10 cellular contexts compared by ENCODE assay signal in genomic region chr16:31879937-31880321, GRCh38. TPM values are rescaled to one million over a fixed set of nuclear protein-coding genes. Genes with fewer than 3 reads are reported as not detected.
DNase-seq lines count a peak whose midpoint lies in the region; ATAC-seq, FAIRE-seq and TF ChIP-seq lines count a peak whose summit lies in the region.
"Had no signal": no experiment of that assay in that cellular context is flagged by ENCODE, and none has a peak within 500 bp of the region (broad histone marks: within the 10 kb centered on the region; RNA-seq: fewer than 3 reads in every experiment).

No MANE protein-coding gene starts in this region.

- H3K4me2 ChIP-seq in mammary epithelial cell (ENCODE audit: insufficient read depth, low read depth, low read length) = no peak overlapping the region

- H3K9me3 ChIP-seq in HUES64 (ENCODE audit: insufficient read depth, low read depth, low read length) (no peaks in the 10 kb centered on the region), mammary epithelial cell (replicated peaks; ENCODE audit: insufficient read depth, low read length) (no peaks in the 10 kb centered on the region)

- no peak overlapping the region for H3K4me3 Mint-ChIP-seq in natural killer cell

- WGBS in HUES64 = 86% methylated on average over 1 of the region's 1 CpG
- WGBS in mammary epithelial cell (ENCODE audit: low coverage, missing lambda C conversion rate) = 13% methylated on average over 1 of the region's 1 CpG

- H3K27ac ChIP-seq in 22Rv1 = peak overlapping the region; percentile 39
- peak overlapping the region; percentile 38; the same call in 1 of the 2 replicates for H3K27ac ChIP-seq in HUES64 (ENCODE audit: low read depth, low read length)
- peak overlapping the region; percentile 45 for H3K27ac ChIP-seq in mammary epithelial cell (ENCODE audit: insufficient read depth, low read depth, low read length)
- H3K27ac ChIP-seq: C4-2B had no signal

- H3K4me1 Mint-ChIP-seq in natural killer cell = peaks cover 71 to 73% of the 10 kb centered on the region in 2 donors

- H3K36me3 Mint-ChIP-seq in natural killer cell = peaks cover 5% of the 10 kb centered on the region

- intact Hi-C loops in mammary epithelial cell (cut with micrococcal nuclease) (no loop called here), natural killer cell (cut with micrococcal nuclease) (loop anchor here (10.0 kb wide), 1 partner anchor 85 kb away; no protein-coding TSS in a partner anchor)

- H3K4me1 ChIP-seq in HUES64 (ENCODE audit: insufficient read depth, low read length) = peaks cover 36% of the 10 kb centered on the region; the same call in 1 of the 2 replicates
- peaks cover 51% of the 10 kb centered on the region for H3K4me1 ChIP-seq in mammary epithelial cell (ENCODE audit: insufficient read depth, low read length)

- H3K27ac Mint-ChIP-seq in natural killer cell = peak overlapping the region; percentile 92 to 94

- dilution Hi-C loops in mammary epithelial cell (cut with HindIII; ENCODE audit: low sequenced_read_pairs) = no loop called here

- BruUV-seq in mammary epithelial cell (replicated peaks; lab: Mats Ljungman, UMichigan) = TSS peak; percentile 30

- peaks cover 97% of the 10 kb centered on the region for H3K79me2 ChIP-seq in mammary epithelial cell (ENCODE audit: insufficient read depth, low read length)

- no peaks in the 10 kb centered on the region for H3K27me3 Mint-ChIP-seq in natural killer cell (ENCODE audit: low read depth in 2 of 2)

- DNase-seq in mammary epithelial cell = no peak
- no peak for DNase-seq in natural killer cell
- no peak for DNase-seq in GM19239 (ENCODE audit: insufficient read length, low spot score)
- no peak for DNase-seq in foreskin melanocyte
- DNase-seq in activated CD4-positive, CD25-positive, alpha-beta regulatory T cell (lab: John Stamatoyannopoulos, UW) = no peak

- H3K4me3 ChIP-seq in HUES64 (ENCODE audit: low read length) (no peak overlapping the region), mammary epithelial cell (replicated peaks in 1 of 3; ENCODE audit: insufficient read depth in 1 of 3, low read depth in 2 of 3, low read length in 3 of 3) (no peak overlapping the region)

- CTCF ChIA-PET in mammary epithelial cell (lab: Charles Lee; ENCODE audit: low non-redundant PET) = no interaction called here

- TF ChIP-seq CTCF in 22Rv1 (IDR thresholded peaks at IDR 0.05) = no peak
- TF ChIP-seq CTCF in mammary epithelial cell (conservative IDR thresholded peaks at IDR 0.05 in 1 of 2, IDR thresholded peaks at IDR 0.05 in 1 of 2; ENCODE audit: extremely low read depth in 1 of 2, insufficient read depth in 1 of 2, low read depth in 1 of 2, low read length in 2 of 2) = no peak
- TF ChIP-seq CTCF in natural killer cell (IDR thresholded peaks at IDR 0.05) = no peak

- no peaks in the 10 kb centered on the region for H4K20me1 ChIP-seq in mammary epithelial cell (ENCODE audit: insufficient read depth, low read length)

- FAIRE-seq in GM19239 (lab: Jason Lieb, UNC) = no peak
- FAIRE-seq: H1 had no signal

- in situ Hi-C loops in mammary epithelial cell (cut with MboI; ENCODE audit: low sequenced_read_pairs in 2 of 2) = loop anchor here in 1 of 2 donors (10.0 to 25.0 kb wide), 2 partner anchors 168 to 425 kb away; partner anchors contain the start of gene ARMC5

- H3K9ac ChIP-seq in HUES64 (ENCODE audit: low read depth, low read length) = peak overlapping the region; percentile 2; the same call in 1 of the 2 replicates
- no peak overlapping the region for H3K9ac ChIP-seq in mammary epithelial cell (ENCODE audit: insufficient read depth, low read length)

- no peaks in the 10 kb centered on the region for H3K9me3 Mint-ChIP-seq in natural killer cell

- no peak for ATAC-seq in natural killer cell
- ATAC-seq in HG02973 (IDR thresholded peaks at IDR 0.05; ENCODE audit: unreplicated experiment) = no peak

- H3K27me3 ChIP-seq in HUES64 (ENCODE audit: insufficient read depth, low read length) (no peaks in the 10 kb centered on the region), mammary epithelial cell (ENCODE audit: insufficient read depth, low read length) (no peaks in the 10 kb centered on the region)

- H3K36me3 ChIP-seq in HUES64 (ENCODE audit: insufficient read depth, low read length) = peaks cover 31% of the 10 kb centered on the region
- H3K36me3 ChIP-seq in mammary epithelial cell (ENCODE audit: insufficient read depth, low read length) = peaks cover 8% of the 10 kb centered on the region

- H2AFZ ChIP-seq in mammary epithelial cell (ENCODE audit: low read depth, low read length) = no peak overlapping the region

RNA-seq across cellular contexts. Expression of gene ZNF267, which starts 6.3 kb away (rescaled TPM):
- polyA plus RNA-seq in HUES64 (2013, experiment 1 of 2) = 13.8 TPM
- polyA plus RNA-seq in HUES64 (2013, experiment 2 of 2) = 13.2 TPM
- total RNA-seq in mammary epithelial cell (10 to 100 TPM; 11.4 to 14.0 TPM), natural killer cell (10 to 100 TPM; 45.0 to 56.6 (median 52.8) TPM)
- 4.7 TPM for polyA plus RNA-seq in mammary epithelial cell
- polyA minus RNA-seq in mammary epithelial cell = 15.5 TPM
